Comparison of ENCODE assay signal across 23 cellular contexts in genomic region chr2:163723352-163723751, GRCh38.
"Had no signal": no experiment of that assay in that cellular context is flagged by ENCODE, and none has a peak within 500 bp of the region (broad histone marks: within the 10 kb centered on the region; RNA-seq: fewer than 3 reads in every experiment).

No MANE protein-coding gene starts in this region.

- H3K79me2 ChIP-seq: parathyroid adenoma had no signal

- H3K36me3 ChIP-seq: esophagus muscularis mucosa, gastrocnemius medialis, heart right ventricle, left lung, prostate gland, tibial nerve, upper lobe of right lung, vagina had no signal

- DNase-seq: effector memory CD8-positive, alpha-beta T cell; gastrocnemius medialis; heart right ventricle; hypothalamus; islet precursor cell; left lung; mesenchymal stem cell; naive B cell; nephron progenitor cell; stimulated activated CD4-positive, alpha-beta T cell treated with anti-CD3 and anti-CD28 coated beads, Interleukin-2, amount 100 ng/mL, for 24 hours; stimulated activated CD4-positive, alpha-beta T cell treated with anti-CD3 and anti-CD28 coated beads, Interleukin-4, amount 100 ng/mL, for 4 hours; stimulated activated naive B cell treated with anti-CD40 and anti-IgM and Interleukin-4, amounts not matched to agents 10 μg/mL and 1 μg/mL and 100 μg/mL, for 72 hours; stimulated activated naive CD8-positive, alpha-beta T cell treated with anti-CD3 and anti-CD28 coated beads, Interleukin-15, amount 100 ng/mL, for 72 hours; testis; upper lobe of right lung had no signal

- ATAC-seq: effector memory CD8-positive, alpha-beta T cell; gastrocnemius medialis; heart right ventricle; left lung; sciatic nerve; stimulated activated naive B cell treated with anti-CD40 and anti-IgM and Interleukin-4, amounts not matched to agents 10 μg/mL and 1 μg/mL and 100 μg/mL, for 72 hours; stimulated activated naive CD8-positive, alpha-beta T cell treated with anti-CD3 and anti-CD28 coated beads, Interleukin-15, amount 100 ng/mL, for 72 hours; upper lobe of right lung had no signal

- H3K9me3 ChIP-seq: esophagus muscularis mucosa, gastrocnemius medialis, heart right ventricle, left lung, prostate gland, testis, tibial nerve, upper lobe of right lung, vagina had no signal

- H3K4me3 Mint-ChIP-seq: effector memory CD8-positive, alpha-beta T cell; naive B cell; nephron progenitor cell; stimulated activated naive B cell treated with anti-CD40 and anti-IgM and Interleukin-4, amounts not matched to agents 10 μg/mL and 1 μg/mL and 100 μg/mL, for 72 hours; stimulated activated naive CD8-positive, alpha-beta T cell treated with anti-CD3 and anti-CD28 coated beads, Interleukin-15, amount 100 ng/mL, for 72 hours had no signal

- H3K27ac ChIP-seq: epithelial cell of prostate, esophagus muscularis mucosa, gastrocnemius medialis, heart right ventricle, left lung, parathyroid adenoma, prostate gland, testis, upper lobe of right lung, vagina had no signal

- H3K9me3 Mint-ChIP-seq: naive B cell; nephron progenitor cell; stimulated activated naive B cell treated with anti-CD40 and anti-IgM and Interleukin-4, amounts not matched to agents 10 μg/mL and 1 μg/mL and 100 μg/mL, for 72 hours; stimulated activated naive CD8-positive, alpha-beta T cell treated with anti-CD3 and anti-CD28 coated beads, Interleukin-15, amount 100 ng/mL, for 72 hours had no signal

- H3K9ac ChIP-seq: parathyroid adenoma had no signal

- H3K4me1 Mint-ChIP-seq: naive B cell; stimulated activated naive B cell treated with anti-CD40 and anti-IgM and Interleukin-4, amounts not matched to agents 10 μg/mL and 1 μg/mL and 100 μg/mL, for 72 hours; stimulated activated naive CD8-positive, alpha-beta T cell treated with anti-CD3 and anti-CD28 coated beads, Interleukin-15, amount 100 ng/mL, for 72 hours had no signal

- H3K27ac Mint-ChIP-seq: effector memory CD8-positive, alpha-beta T cell; naive B cell; nephron progenitor cell; stimulated activated naive B cell treated with anti-CD40 and anti-IgM and Interleukin-4, amounts not matched to agents 10 μg/mL and 1 μg/mL and 100 μg/mL, for 72 hours; stimulated activated naive CD8-positive, alpha-beta T cell treated with anti-CD3 and anti-CD28 coated beads, Interleukin-15, amount 100 ng/mL, for 72 hours had no signal

- H3K27me3 ChIP-seq: esophagus muscularis mucosa, gastrocnemius medialis, heart right ventricle, left lung, testis, tibial nerve, upper lobe of right lung, vagina had no signal

- H3K4me3 ChIP-seq: esophagus muscularis mucosa, gastrocnemius medialis, heart right ventricle, left lung, lung, prostate gland, testis, tibial nerve, upper lobe of right lung, vagina had no signal

- H3K4me1 ChIP-seq: gastrocnemius medialis, parathyroid adenoma, prostate gland, testis, upper lobe of right lung, vagina had no signal

- H3K36me3 Mint-ChIP-seq: naive B cell; stimulated activated naive B cell treated with anti-CD40 and anti-IgM and Interleukin-4, amounts not matched to agents 10 μg/mL and 1 μg/mL and 100 μg/mL, for 72 hours had no signal

- H3K27me3 Mint-ChIP-seq: effector memory CD8-positive, alpha-beta T cell; stimulated activated naive B cell treated with anti-CD40 and anti-IgM and Interleukin-4, amounts not matched to agents 10 μg/mL and 1 μg/mL and 100 μg/mL, for 72 hours; stimulated activated naive CD8-positive, alpha-beta T cell treated with anti-CD3 and anti-CD28 coated beads, Interleukin-15, amount 100 ng/mL, for 72 hours had no signal

- H2AFZ ChIP-seq: parathyroid adenoma had no signal
